In genomic region chr7:65798111-65799075, GRCh38 we compare ENCODE assay signal across 9 cellular contexts.
DNase-seq lines count a peak whose midpoint lies in the region; ATAC-seq and TF ChIP-seq lines count a peak whose summit lies in the region.
"Had no signal": no experiment of that assay in that cellular context is flagged by ENCODE, and none has a peak within 500 bp of the region (broad histone marks: within the 10 kb centered on the region; RNA-seq: fewer than 3 reads in every experiment).

No MANE protein-coding gene starts in this region.

- peak; percentile 95 for ATAC-seq in HG02642 (IDR thresholded peaks at IDR 0.05; ENCODE audit: poor library complexity, unreplicated experiment)

- intact Hi-C loops in transverse colon (cut with DNase I; ENCODE audit: low total_unique reads), result no loop called here

- no peak overlapping the region for H3K4me3 ChIP-seq in transverse colon

- H3K9me3 ChIP-seq in transverse colon, result no peaks in the 10 kb centered on the region

- in situ Hi-C loops in transverse colon (cut with MboI; ENCODE audit: low pct_ligation_motif_present in 1 of 4, low pct_unique_long_range_greater_than_20kb in 1 of 4, low sequenced_read_pairs in 3 of 4), result no loop called here

- H3K27me3 Mint-ChIP-seq in glutamatergic neuron (ENCODE audit: unreplicated experiment), result peaks cover 2% of the 10 kb centered on the region

- H3K27me3 ChIP-seq in transverse colon, result no peaks in the 10 kb centered on the region

- H3K27ac Mint-ChIP-seq in glutamatergic neuron (ENCODE audit: unreplicated experiment), result peak overlapping the region; percentile 3

- no peaks in the 10 kb centered on the region for H3K36me3 Mint-ChIP-seq in glutamatergic neuron (ENCODE audit: unreplicated experiment)

- H3K36me3 ChIP-seq in transverse colon, result no peaks in the 10 kb centered on the region

- DNase-seq in DMS53 (lab: John Stamatoyannopoulos, UW) (peak; percentile 51), DMS53 treated with DMSO at 0.1 percent for 48 hours (lab: John Stamatoyannopoulos, UW; ENCODE audit: unreplicated experiment) (no peak), NCI-H82 (lab: John Stamatoyannopoulos, UW) (peak; percentile 97), glutamatergic neuron (no peak), NK-92 (lab: John Stamatoyannopoulos, UW; ENCODE audit: unreplicated experiment) (no peak), COR-L47 (lab: John Stamatoyannopoulos, UW) (no peak), transverse colon (no peak)

- 66 to 71% methylated on average over 5 of the region's 5 CpGs for WGBS in transverse colon (ENCODE audit: low coverage in 1 of 2), 2 donors

- no peak for TF ChIP-seq EP300 in transverse colon (IDR thresholded peaks at IDR 0.05; ENCODE audit: low read depth)

- peaks cover 7% of the 10 kb centered on the region for H3K4me1 Mint-ChIP-seq in glutamatergic neuron (ENCODE audit: low read depth, unreplicated experiment)

- no peaks in the 10 kb centered on the region for H3K4me1 ChIP-seq in transverse colon

- H3K27ac ChIP-seq in transverse colon, result no peak overlapping the region
- H3K27ac ChIP-seq: 22Rv1 had no signal

- TF ChIP-seq CTCF in glutamatergic neuron (IDR thresholded peaks at IDR 0.05; ENCODE audit: partially characterized antibody, unreplicated experiment) (no peak), transverse colon (IDR thresholded peaks at IDR 0.05) (no peak)

- H3K4me3 Mint-ChIP-seq in glutamatergic neuron (ENCODE audit: unreplicated experiment), result no peak overlapping the region

- TF ChIP-seq POLR2A in transverse colon (IDR thresholded peaks at IDR 0.05), result no peak

- H3K9me3 Mint-ChIP-seq in glutamatergic neuron (ENCODE audit: unreplicated experiment), result peaks cover 6% of the 10 kb centered on the region

Comparison
In these comparisons a context has a peak if more than half of its experiments do, and no peak if none do; other contexts are left out.
1. DNase-seq: peak in DMS53 (single experiment) and NCI-H82 (single experiment); none in DMS53 treated with DMSO at 0.1 percent for 48 hours (single experiment), glutamatergic neuron (single experiment), NK-92 (single experiment), COR-L47 (single experiment) and transverse colon (single experiment).